Comparison of ENCODE assay signal across 2 cellular contexts in the genomic region with DNA sequence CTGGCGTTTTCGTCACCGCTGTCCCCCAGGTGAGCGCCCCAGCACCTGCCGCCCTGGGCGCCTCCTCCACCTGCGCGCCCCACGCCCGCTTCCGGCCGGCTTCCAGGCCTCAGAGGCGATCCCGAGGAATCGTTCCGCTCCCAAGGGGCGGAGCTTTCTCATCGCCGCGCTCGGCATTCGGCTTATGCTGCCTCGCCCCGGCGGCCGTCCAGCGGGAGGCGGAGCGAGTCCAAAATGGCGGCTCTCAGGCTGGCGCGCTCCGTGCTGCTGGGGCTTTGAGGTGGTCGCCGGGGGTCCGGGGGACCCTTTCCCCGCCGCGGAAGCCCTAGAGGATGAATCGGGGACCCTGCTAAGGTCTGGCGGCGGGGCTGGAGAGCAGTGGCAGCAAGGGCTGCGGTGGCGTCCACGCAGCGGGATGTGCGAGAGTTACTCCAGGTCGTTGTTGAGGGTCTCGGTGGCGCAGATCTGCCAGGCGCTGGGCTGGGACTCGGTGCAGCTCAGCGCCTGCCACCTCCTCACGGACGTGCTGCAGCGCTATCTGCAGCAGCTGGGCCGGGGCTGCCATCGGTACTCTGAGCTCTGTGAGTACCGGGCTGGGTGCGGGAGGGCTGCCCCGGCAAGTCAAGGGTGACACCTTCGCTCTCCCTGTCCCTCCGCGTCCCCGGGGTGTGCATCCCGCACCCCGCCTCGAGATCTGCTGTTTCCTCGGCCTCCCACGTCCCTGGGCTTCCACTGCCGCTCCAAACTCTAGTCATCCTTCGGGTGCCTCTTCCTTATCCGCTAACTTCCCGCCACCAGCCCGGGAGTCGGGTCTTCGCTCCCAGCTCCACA.
TF ChIP-seq lines count a peak whose summit lies in the region.

A gene with protein sequence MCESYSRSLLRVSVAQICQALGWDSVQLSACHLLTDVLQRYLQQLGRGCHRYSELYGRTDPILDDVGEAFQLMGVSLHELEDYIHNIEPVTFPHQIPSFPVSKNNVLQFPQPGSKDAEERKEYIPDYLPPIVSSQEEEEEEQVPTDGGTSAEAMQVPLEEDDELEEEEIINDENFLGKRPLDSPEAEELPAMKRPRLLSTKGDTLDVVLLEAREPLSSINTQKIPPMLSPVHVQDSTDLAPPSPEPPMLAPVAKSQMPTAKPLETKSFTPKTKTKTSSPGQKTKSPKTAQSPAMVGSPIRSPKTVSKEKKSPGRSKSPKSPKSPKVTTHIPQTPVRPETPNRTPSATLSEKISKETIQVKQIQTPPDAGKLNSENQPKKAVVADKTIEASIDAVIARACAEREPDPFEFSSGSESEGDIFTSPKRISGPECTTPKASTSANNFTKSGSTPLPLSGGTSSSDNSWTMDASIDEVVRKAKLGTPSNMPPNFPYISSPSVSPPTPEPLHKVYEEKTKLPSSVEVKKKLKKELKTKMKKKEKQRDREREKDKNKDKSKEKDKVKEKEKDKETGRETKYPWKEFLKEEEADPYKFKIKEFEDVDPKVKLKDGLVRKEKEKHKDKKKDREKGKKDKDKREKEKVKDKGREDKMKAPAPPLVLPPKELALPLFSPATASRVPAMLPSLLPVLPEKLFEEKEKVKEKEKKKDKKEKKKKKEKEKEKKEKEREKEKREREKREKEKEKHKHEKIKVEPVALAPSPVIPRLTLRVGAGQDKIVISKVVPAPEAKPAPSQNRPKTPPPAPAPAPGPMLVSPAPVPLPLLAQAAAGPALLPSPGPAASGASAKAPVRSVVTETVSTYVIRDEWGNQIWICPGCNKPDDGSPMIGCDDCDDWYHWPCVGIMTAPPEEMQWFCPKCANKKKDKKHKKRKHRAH (plus strand): TSS at position 211 of the 831 bp plus-strand sequence. CDS start 205 bp downstream, at position 416.

TF ChIP-seq in HEK293, 187 proteins besides CTCF, POLR2A, EP300 and RAD21 (continued from another document and continues in another):
- TF ChIP-seq ZNF146 (tag by site-specific recombination; IDR thresholded peaks at IDR 0.05) (0 out of 2 replicates have a peak, but pooled peaks have one; percentile 3), ZNF701 (tag by site-specific recombination; IDR thresholded peaks at IDR 0.05) (no peak), ZNF416 (tag by site-specific recombination; IDR thresholded peaks at IDR 0.05) (no peak), ZNF335 (tag by site-specific recombination; conservative IDR thresholded peaks at IDR 0.05) (peak; percentile 59; the same call in 1 of the 2 replicates)
- TF ChIP-seq, protein P1, sequence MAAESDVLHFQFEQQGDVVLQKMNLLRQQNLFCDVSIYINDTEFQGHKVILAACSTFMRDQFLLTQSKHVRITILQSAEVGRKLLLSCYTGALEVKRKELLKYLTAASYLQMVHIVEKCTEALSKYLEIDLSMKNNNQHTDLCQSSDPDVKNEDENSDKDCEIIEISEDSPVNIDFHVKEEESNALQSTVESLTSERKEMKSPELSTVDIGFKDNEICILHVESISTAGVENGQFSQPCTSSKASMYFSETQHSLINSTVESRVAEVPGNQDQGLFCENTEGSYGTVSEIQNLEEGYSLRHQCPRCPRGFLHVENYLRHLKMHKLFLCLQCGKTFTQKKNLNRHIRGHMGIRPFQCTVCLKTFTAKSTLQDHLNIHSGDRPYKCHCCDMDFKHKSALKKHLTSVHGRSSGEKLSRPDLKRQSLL (tag by site-specific recombination; IDR thresholded peaks at IDR 0.05) = no peak
- TF ChIP-seq, protein P2, sequence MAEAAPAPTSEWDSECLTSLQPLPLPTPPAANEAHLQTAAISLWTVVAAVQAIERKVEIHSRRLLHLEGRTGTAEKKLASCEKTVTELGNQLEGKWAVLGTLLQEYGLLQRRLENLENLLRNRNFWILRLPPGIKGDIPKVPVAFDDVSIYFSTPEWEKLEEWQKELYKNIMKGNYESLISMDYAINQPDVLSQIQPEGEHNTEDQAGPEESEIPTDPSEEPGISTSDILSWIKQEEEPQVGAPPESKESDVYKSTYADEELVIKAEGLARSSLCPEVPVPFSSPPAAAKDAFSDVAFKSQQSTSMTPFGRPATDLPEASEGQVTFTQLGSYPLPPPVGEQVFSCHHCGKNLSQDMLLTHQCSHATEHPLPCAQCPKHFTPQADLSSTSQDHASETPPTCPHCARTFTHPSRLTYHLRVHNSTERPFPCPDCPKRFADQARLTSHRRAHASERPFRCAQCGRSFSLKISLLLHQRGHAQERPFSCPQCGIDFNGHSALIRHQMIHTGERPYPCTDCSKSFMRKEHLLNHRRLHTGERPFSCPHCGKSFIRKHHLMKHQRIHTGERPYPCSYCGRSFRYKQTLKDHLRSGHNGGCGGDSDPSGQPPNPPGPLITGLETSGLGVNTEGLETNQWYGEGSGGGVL (tag by site-specific recombination; IDR thresholded peaks at IDR 0.05) = no peak
- TF ChIP-seq, protein P3, sequence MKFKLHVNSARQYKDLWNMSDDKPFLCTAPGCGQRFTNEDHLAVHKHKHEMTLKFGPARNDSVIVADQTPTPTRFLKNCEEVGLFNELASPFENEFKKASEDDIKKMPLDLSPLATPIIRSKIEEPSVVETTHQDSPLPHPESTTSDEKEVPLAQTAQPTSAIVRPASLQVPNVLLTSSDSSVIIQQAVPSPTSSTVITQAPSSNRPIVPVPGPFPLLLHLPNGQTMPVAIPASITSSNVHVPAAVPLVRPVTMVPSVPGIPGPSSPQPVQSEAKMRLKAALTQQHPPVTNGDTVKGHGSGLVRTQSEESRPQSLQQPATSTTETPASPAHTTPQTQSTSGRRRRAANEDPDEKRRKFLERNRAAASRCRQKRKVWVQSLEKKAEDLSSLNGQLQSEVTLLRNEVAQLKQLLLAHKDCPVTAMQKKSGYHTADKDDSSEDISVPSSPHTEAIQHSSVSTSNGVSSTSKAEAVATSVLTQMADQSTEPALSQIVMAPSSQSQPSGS (tag by site-specific recombination; IDR thresholded peaks at IDR 0.05; ENCODE audit: low read depth) = no peak
- TF ChIP-seq, protein P4, sequence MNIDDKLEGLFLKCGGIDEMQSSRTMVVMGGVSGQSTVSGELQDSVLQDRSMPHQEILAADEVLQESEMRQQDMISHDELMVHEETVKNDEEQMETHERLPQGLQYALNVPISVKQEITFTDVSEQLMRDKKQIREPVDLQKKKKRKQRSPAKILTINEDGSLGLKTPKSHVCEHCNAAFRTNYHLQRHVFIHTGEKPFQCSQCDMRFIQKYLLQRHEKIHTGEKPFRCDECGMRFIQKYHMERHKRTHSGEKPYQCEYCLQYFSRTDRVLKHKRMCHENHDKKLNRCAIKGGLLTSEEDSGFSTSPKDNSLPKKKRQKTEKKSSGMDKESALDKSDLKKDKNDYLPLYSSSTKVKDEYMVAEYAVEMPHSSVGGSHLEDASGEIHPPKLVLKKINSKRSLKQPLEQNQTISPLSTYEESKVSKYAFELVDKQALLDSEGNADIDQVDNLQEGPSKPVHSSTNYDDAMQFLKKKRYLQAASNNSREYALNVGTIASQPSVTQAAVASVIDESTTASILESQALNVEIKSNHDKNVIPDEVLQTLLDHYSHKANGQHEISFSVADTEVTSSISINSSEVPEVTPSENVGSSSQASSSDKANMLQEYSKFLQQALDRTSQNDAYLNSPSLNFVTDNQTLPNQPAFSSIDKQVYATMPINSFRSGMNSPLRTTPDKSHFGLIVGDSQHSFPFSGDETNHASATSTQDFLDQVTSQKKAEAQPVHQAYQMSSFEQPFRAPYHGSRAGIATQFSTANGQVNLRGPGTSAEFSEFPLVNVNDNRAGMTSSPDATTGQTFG (tag by site-specific recombination; IDR thresholded peaks at IDR 0.05; ENCODE audit: borderline replicate concordance) = no peak
- TF ChIP-seq, protein P5, sequence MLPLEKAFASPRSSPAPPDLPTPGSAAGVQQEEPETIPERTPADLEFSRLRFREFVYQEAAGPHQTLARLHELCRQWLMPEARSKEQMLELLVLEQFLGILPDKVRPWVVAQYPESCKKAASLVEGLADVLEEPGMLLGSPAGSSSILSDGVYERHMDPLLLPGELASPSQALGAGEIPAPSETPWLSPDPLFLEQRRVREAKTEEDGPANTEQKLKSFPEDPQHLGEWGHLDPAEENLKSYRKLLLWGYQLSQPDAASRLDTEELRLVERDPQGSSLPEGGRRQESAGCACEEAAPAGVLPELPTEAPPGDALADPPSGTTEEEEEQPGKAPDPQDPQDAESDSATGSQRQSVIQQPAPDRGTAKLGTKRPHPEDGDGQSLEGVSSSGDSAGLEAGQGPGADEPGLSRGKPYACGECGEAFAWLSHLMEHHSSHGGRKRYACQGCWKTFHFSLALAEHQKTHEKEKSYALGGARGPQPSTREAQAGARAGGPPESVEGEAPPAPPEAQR (tag by site-specific recombination; IDR thresholded peaks at IDR 0.05) = peak; percentile 11; the same call in 1 of the 2 replicates

TF ChIP-seq in SK-N-SH, 30 proteins besides CTCF, POLR2A, EP300 and RAD21 (continued from another document):
- TF ChIP-seq, protein P6, sequence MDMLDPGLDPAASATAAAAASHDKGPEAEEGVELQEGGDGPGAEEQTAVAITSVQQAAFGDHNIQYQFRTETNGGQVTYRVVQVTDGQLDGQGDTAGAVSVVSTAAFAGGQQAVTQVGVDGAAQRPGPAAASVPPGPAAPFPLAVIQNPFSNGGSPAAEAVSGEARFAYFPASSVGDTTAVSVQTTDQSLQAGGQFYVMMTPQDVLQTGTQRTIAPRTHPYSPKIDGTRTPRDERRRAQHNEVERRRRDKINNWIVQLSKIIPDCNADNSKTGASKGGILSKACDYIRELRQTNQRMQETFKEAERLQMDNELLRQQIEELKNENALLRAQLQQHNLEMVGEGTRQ (IDR thresholded peaks at IDR 0.05; ENCODE audit: borderline replicate concordance, low read depth, low read length) = no peak
- TF ChIP-seq RFX5 (IDR thresholded peaks at IDR 0.05; ENCODE audit: low read length) = no peak
- no peak for TF ChIP-seq TEAD4 (IDR thresholded peaks at IDR 0.05; ENCODE audit: borderline replicate concordance, insufficient read depth)
- no peak for TF ChIP-seq SMC3 (IDR thresholded peaks at IDR 0.05; ENCODE audit: low read depth, low read length)
- no peak for TF ChIP-seq FOSL2 (IDR thresholded peaks at IDR 0.05; ENCODE audit: borderline replicate concordance, low read depth)
- peak; percentile 41; the same call in 1 of the 2 replicates for TF ChIP-seq RCOR1 (IDR thresholded peaks at IDR 0.05; ENCODE audit: low read length)
- peak; percentile 94 for TF ChIP-seq POLR2AphosphoS5 (IDR thresholded peaks at IDR 0.05; ENCODE audit: low read depth, low read length)
- TF ChIP-seq YY1 (IDR thresholded peaks at IDR 0.05; ENCODE audit: low read depth) = peak; percentile 96
- TF ChIP-seq, protein P7, sequence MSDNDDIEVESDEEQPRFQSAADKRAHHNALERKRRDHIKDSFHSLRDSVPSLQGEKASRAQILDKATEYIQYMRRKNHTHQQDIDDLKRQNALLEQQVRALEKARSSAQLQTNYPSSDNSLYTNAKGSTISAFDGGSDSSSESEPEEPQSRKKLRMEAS (IDR thresholded peaks at IDR 0.05; ENCODE audit: low read depth) = peak; percentile 43; the same call in 1 of the 2 replicates
- no peak for TF ChIP-seq NRF1 (IDR thresholded peaks at IDR 0.05; ENCODE audit: low read depth, low read length)
- TF ChIP-seq JUND (IDR thresholded peaks at IDR 0.05) = no peak
- TF ChIP-seq RXRA (IDR thresholded peaks at IDR 0.05; ENCODE audit: borderline replicate concordance, low read depth) = no peak
